12 cellular contexts compared by ENCODE assay signal in genomic region chr5:43309657-43310056, GRCh38. TPM values are rescaled to one million over a fixed set of nuclear protein-coding genes. Genes with fewer than 3 reads are reported as not detected.
DNase-seq lines count a peak whose midpoint lies in the region; ATAC-seq, FAIRE-seq and TF ChIP-seq lines count a peak whose summit lies in the region.
"Had no signal": no experiment of that assay in that cellular context is flagged by ENCODE, and none has a peak within 500 bp of the region (broad histone marks: within the 10 kb centered on the region; RNA-seq: fewer than 3 reads in every experiment).

No MANE protein-coding gene starts in this region.

- no peak for ATAC-seq in GM21528 (IDR thresholded peaks at IDR 0.05; ENCODE audit: low FRiP score, unreplicated experiment)
- ATAC-seq: left lobe of liver; stimulated activated naive CD8-positive, alpha-beta T cell treated with anti-CD3 and anti-CD28 coated beads, Interleukin-15, amount 100 ng/mL, for 72 hours had no signal

- no peak for TF ChIP-seq POLR2A in endothelial cell of umbilical vein (IDR thresholded peaks at IDR 0.05; ENCODE audit: low read depth, low read length)

- H3K9me2 ChIP-seq in OCI-LY1 (ENCODE audit: low read depth, low read length) = no peaks in the 10 kb centered on the region

- peaks cover 67% of the 10 kb centered on the region for H3K36me3 ChIP-seq in OCI-LY1 (ENCODE audit: insufficient read depth, low read length)
- peaks cover 0 to 3% of the 10 kb centered on the region in 2 experiments for H3K36me3 ChIP-seq in endothelial cell of umbilical vein (ENCODE audit: control insufficient read depth in 2 of 2, extremely low read depth in 1 of 2, insufficient read depth in 2 of 2, low read length in 2 of 2)
- H3K36me3 ChIP-seq in CD8-positive, alpha-beta memory T cell (ENCODE audit: insufficient read depth, low read length) = no peaks in the 10 kb centered on the region

- H3K27ac Mint-ChIP-seq in T-helper 1 cell treated with Interleukin-12 subunit alpha and Interleukin-12 subunit beta and Interleukin-4 antibody, amounts not matched to agents 30 μg/mL and 1 μg/mL, for 36 hours = peak overlapping the region; percentile 42
- H3K27ac Mint-ChIP-seq in osteocyte (ENCODE audit: unreplicated experiment) = peak overlapping the region; percentile 75
- no peak overlapping the region for H3K27ac Mint-ChIP-seq in CD8-positive, alpha-beta memory T cell
- H3K27ac Mint-ChIP-seq: dendritic cell treated with granulocyte-macrophage colony-stimulating factor and Interleukin-4, amounts not matched to agents 40 ng/mL and 50 ng/mL, for 4 days had no signal

- H3K4me2 ChIP-seq in OCI-LY1 (ENCODE audit: low read length) (peak overlapping the region; percentile 91), endothelial cell of umbilical vein (ENCODE audit: insufficient read depth, low read length) (peak overlapping the region; percentile 49)

- H3K4me1 Mint-ChIP-seq in T-helper 1 cell treated with Interleukin-12 subunit alpha and Interleukin-12 subunit beta and Interleukin-4 antibody, amounts not matched to agents 30 μg/mL and 1 μg/mL, for 36 hours (ENCODE audit: low read depth) = peaks cover 66% of the 10 kb centered on the region
- peaks cover 56% of the 10 kb centered on the region for H3K4me1 Mint-ChIP-seq in osteocyte (ENCODE audit: unreplicated experiment)
- H3K4me1 Mint-ChIP-seq in CD8-positive, alpha-beta memory T cell = peaks cover 32 to 63% (median 48%) of the 10 kb centered on the region in 3 donors

- H3K27ac ChIP-seq in OCI-LY1 (ENCODE audit: low read depth, low read length, poor library complexity, severe bottlenecking) = peak overlapping the region; percentile 36
- H3K27ac ChIP-seq in endothelial cell of umbilical vein (ENCODE audit: insufficient read depth, low read depth, low read length) = no peak overlapping the region
- no peak overlapping the region for H3K27ac ChIP-seq in CD8-positive, alpha-beta memory T cell (ENCODE audit: low read depth, low read length)

- H3K36me3 Mint-ChIP-seq in T-helper 1 cell treated with Interleukin-12 subunit alpha and Interleukin-12 subunit beta and Interleukin-4 antibody, amounts not matched to agents 30 μg/mL and 1 μg/mL, for 36 hours (ENCODE audit: low read depth) = peaks cover 18% of the 10 kb centered on the region
- H3K36me3 Mint-ChIP-seq in osteocyte (ENCODE audit: unreplicated experiment) = no peaks in the 10 kb centered on the region
- peaks cover 0 to 8% (median 0%) of the 10 kb centered on the region in 3 donors for H3K36me3 Mint-ChIP-seq in CD8-positive, alpha-beta memory T cell

- CTCF ChIA-PET in endothelial cell of umbilical vein (lab: Charles Lee) = interaction anchor here (1.1 to 2.2 kb wide), 2 partner anchors 15 to 174 kb away, joined by 4 to 6 read pairs; partner anchors contain the start of gene TMEM267
- CTCF ChIA-PET in CD8-positive, alpha-beta memory T cell (lab: Charles Lee) = interaction anchor here (0.9 kb wide), 1 partner anchor 175 kb away, joined by 4 read pairs; no protein-coding TSS in a partner anchor

- H3K9me3 ChIP-seq in OCI-LY1 (ENCODE audit: low read length) = no peaks in the 10 kb centered on the region
- H3K9me3 ChIP-seq in endothelial cell of umbilical vein (replicated peaks; ENCODE audit: control insufficient read depth, insufficient read depth, low read length) = no peaks in the 10 kb centered on the region
- no peaks in the 10 kb centered on the region for H3K9me3 ChIP-seq in CD8-positive, alpha-beta memory T cell (ENCODE audit: low read length)

- H3K9ac ChIP-seq in OCI-LY1 (ENCODE audit: low read length) (peak overlapping the region; percentile 14; the same call in 1 of the 2 replicates), endothelial cell of umbilical vein (replicated peaks; ENCODE audit: extremely low read depth, insufficient read depth, low read length) (no peak overlapping the region)

- POLR2A ChIA-PET in endothelial cell of umbilical vein (lab: Charles Lee) = no interaction called here
- POLR2A ChIA-PET in CD8-positive, alpha-beta memory T cell (lab: Charles Lee) = no interaction called here

- H3F3A ChIP-seq in OCI-LY1 (ENCODE audit: insufficient read depth, low read length) = no peaks in the 10 kb centered on the region

- FAIRE-seq in endothelial cell of umbilical vein (lab: Jason Lieb, UNC) = no peak

- peak overlapping the region; percentile 21 for H3K4me3 ChIP-seq in OCI-LY1 (ENCODE audit: low read depth, low read length, poor library complexity, severe bottlenecking)
- peak overlapping the region in 1 of 3 experiments; percentile 23 for H3K4me3 ChIP-seq in endothelial cell of umbilical vein (replicated peaks in 1 of 3; ENCODE audit: insufficient read depth in 1 of 3, low read depth in 1 of 3, low read length in 3 of 3)
- no peak overlapping the region for H3K4me3 ChIP-seq in CD8-positive, alpha-beta memory T cell (ENCODE audit: low read length)

- peaks cover 9% of the 10 kb centered on the region for H3K9me3 Mint-ChIP-seq in T-helper 1 cell treated with Interleukin-12 subunit alpha and Interleukin-12 subunit beta and Interleukin-4 antibody, amounts not matched to agents 30 μg/mL and 1 μg/mL, for 36 hours
- no peaks in the 10 kb centered on the region for H3K9me3 Mint-ChIP-seq in osteocyte (ENCODE audit: unreplicated experiment)
- H3K9me3 Mint-ChIP-seq in CD8-positive, alpha-beta memory T cell = no peaks in the 10 kb centered on the region

- H4K20me1 ChIP-seq in OCI-LY1 (ENCODE audit: insufficient read depth, low read length) = 0 out of 2 replicates have a peak, but pooled peaks cover under 1% of the 10 kb centered on the region
- H4K20me1 ChIP-seq in endothelial cell of umbilical vein (replicated peaks; ENCODE audit: control insufficient read depth, extremely low read depth, insufficient read depth, low read length) = peaks cover 6% of the 10 kb centered on the region

- H3K4me1 ChIP-seq in OCI-LY1 (ENCODE audit: insufficient read depth, low read length, severe bottlenecking) (peaks cover 73% of the 10 kb centered on the region), endothelial cell of umbilical vein (ENCODE audit: control insufficient read depth, extremely low read depth, insufficient read depth, low read length) (peaks cover 35% of the 10 kb centered on the region)
- H3K4me1 ChIP-seq in CD8-positive, alpha-beta memory T cell (ENCODE audit: insufficient read depth, low read length) = peaks cover 36% of the 10 kb centered on the region

- no TSS peak for BruUV-seq in endothelial cell of umbilical vein (replicated peaks; lab: Mats Ljungman, UMichigan)

- TF ChIP-seq CTCF in OCI-LY1 (IDR thresholded peaks at IDR 0.05; ENCODE audit: low read length) (no peak), endothelial cell of umbilical vein (IDR thresholded peaks at IDR 0.05; ENCODE audit: extremely low read depth in 1 of 2, insufficient read depth in 1 of 2, low read depth in 1 of 2, low read length in 2 of 2) (no peak), osteocyte (IDR thresholded peaks at IDR 0.05) (no peak)

- no peaks in the 10 kb centered on the region for H3K9me1 ChIP-seq in endothelial cell of umbilical vein (replicated peaks; ENCODE audit: control insufficient read depth, extremely low read depth, insufficient read depth, low read length)

- H3K27me3 Mint-ChIP-seq in T-helper 1 cell treated with Interleukin-12 subunit alpha and Interleukin-12 subunit beta and Interleukin-4 antibody, amounts not matched to agents 30 μg/mL and 1 μg/mL, for 36 hours (ENCODE audit: low read depth) = no peaks in the 10 kb centered on the region
- H3K27me3 Mint-ChIP-seq in osteocyte (ENCODE audit: unreplicated experiment) = no peaks in the 10 kb centered on the region
- peaks cover 0 to 5% of the 10 kb centered on the region in 2 donors for H3K27me3 Mint-ChIP-seq in CD8-positive, alpha-beta memory T cell
- H3K27me3 Mint-ChIP-seq: dendritic cell treated with granulocyte-macrophage colony-stimulating factor and Interleukin-4, amounts not matched to agents 40 ng/mL and 50 ng/mL, for 4 days; stimulated activated naive CD8-positive, alpha-beta T cell treated with anti-CD3 and anti-CD28 coated beads, Interleukin-15, amount 100 ng/mL, for 72 hours had no signal

- H2AFZ ChIP-seq in OCI-LY1 (ENCODE audit: low read length) (no peak overlapping the region), endothelial cell of umbilical vein (ENCODE audit: low read depth, low read length) (no peak overlapping the region)

- dilution Hi-C loops in endothelial cell of umbilical vein (cut with MboI; ENCODE audit: extremely low pct_ligation_motif_present, low sequenced_read_pairs) = no loop called here

- no peaks in the 10 kb centered on the region for H3K27me3 ChIP-seq in OCI-LY1 (ENCODE audit: insufficient read depth, low read length)
- no peaks in the 10 kb centered on the region for H3K27me3 ChIP-seq in endothelial cell of umbilical vein (ENCODE audit: control insufficient read depth in 2 of 2, insufficient read depth in 2 of 2, low read length in 2 of 2)
- H3K27me3 ChIP-seq in CD8-positive, alpha-beta memory T cell (ENCODE audit: insufficient read depth, low read length, poor library complexity, severe bottlenecking) = no peaks in the 10 kb centered on the region

- no peak for DNase-seq in T-helper 1 cell
- no peak for DNase-seq in endothelial cell of umbilical vein (ENCODE audit: low read depth, low spot score)
- DNase-seq in osteocyte (ENCODE audit: extremely low spot score, unreplicated experiment) = no peak
- DNase-seq in CD8-positive, alpha-beta memory T cell = no peak
- no peak for DNase-seq in HPDE6-E6E7 (ENCODE audit: extremely low spot score)
- DNase-seq: NCI-H1092; stimulated activated naive CD8-positive, alpha-beta T cell treated with anti-CD3 and anti-CD28 coated beads, Interleukin-15, amount 100 ng/mL, for 72 hours had no signal

- H3K4me3 Mint-ChIP-seq in T-helper 1 cell treated with Interleukin-12 subunit alpha and Interleukin-12 subunit beta and Interleukin-4 antibody, amounts not matched to agents 30 μg/mL and 1 μg/mL, for 36 hours = peak overlapping the region; percentile 47
- no peak overlapping the region for H3K4me3 Mint-ChIP-seq in osteocyte (ENCODE audit: unreplicated experiment)
- H3K4me3 Mint-ChIP-seq in CD8-positive, alpha-beta memory T cell = no peak overlapping the region

- peaks cover 80% of the 10 kb centered on the region for H3K79me2 ChIP-seq in OCI-LY1 (ENCODE audit: insufficient read depth, low read length)
- H3K79me2 ChIP-seq in endothelial cell of umbilical vein (ENCODE audit: control insufficient read depth, insufficient read depth, low read length) = peaks cover 85% of the 10 kb centered on the region

- intact Hi-C loops in endothelial cell of umbilical vein (cut with micrococcal nuclease) = loop anchor here (5.0 to 10.0 kb wide), 6 partner anchors 82 to 1517 kb away; partner anchors contain the start of genes NNT and RIMOC1

RNA-seq across cellular contexts. Expression of gene HMGCS1, which starts 3.6 kb away (rescaled TPM):
- total RNA-seq in endothelial cell of umbilical vein (133 and 149 TPM in 2 replicates), osteocyte (47.7 and 49.1 TPM in 2 replicates)
- polyA plus RNA-seq in endothelial cell of umbilical vein = 27.8 and 43.3 TPM in 2 replicates
- 36.6 and 45.2 TPM in 2 replicates for polyA plus RNA-seq in endothelial cell of umbilical vein (2011; cell fraction: cytosol; rRNA removed)
- polyA plus RNA-seq in endothelial cell of umbilical vein (2011; cell fraction: nucleus; rRNA removed) = 71.9 and 107 TPM in 2 replicates
- polyA plus RNA-seq in endothelial cell of umbilical vein (2012) = 29.7 and 40.4 TPM in 2 replicates
- polyA minus RNA-seq in endothelial cell of umbilical vein = 85.2 and 95.8 TPM in 2 replicates
- polyA minus RNA-seq in endothelial cell of umbilical vein (2011; cell fraction: cytosol; rRNA and poly(A)+ RNA removed) = 17.3 TPM
- 55.3 and 104 TPM in 2 replicates for polyA minus RNA-seq in endothelial cell of umbilical vein (2011; cell fraction: nucleus; rRNA and poly(A)+ RNA removed)
- total RNA-seq in CD8-positive, alpha-beta memory T cell = 10 to 100 TPM; 70.3 to 75.1 TPM
- polyA plus RNA-seq in CD8-positive, alpha-beta memory T cell = 9.4 TPM

Comparison
In these comparisons a context has a peak if more than half of its experiments do, and no peak if none do; other contexts are left out.
1. H3K27ac Mint-ChIP-seq: peak in T-helper 1 cell treated with Interleukin-12 subunit alpha and Interleukin-12 subunit beta and Interleukin-4 antibody, amounts not matched to agents 30 μg/mL and 1 μg/mL, for 36 hours (single experiment) and osteocyte (single experiment); none in CD8-positive, alpha-beta memory T cell (0 of 8).